ENCODE assay signal across 1 cellular context in genomic region chr2:168890006-168890782, GRCh38.
TF ChIP-seq lines count a peak whose summit lies in the region.

Gene SPC25 (minus strand): TSS chr2:168890430. CDS start chr2:168889519, 911 bp downstream.

TF ChIP-seq in HCT116, 20 proteins besides CTCF, POLR2A, EP300 and RAD21 (continued from another document):
- no peak for TF ChIP-seq REST (IDR thresholded peaks at IDR 0.05; ENCODE audit: low read depth)
- no peak for TF ChIP-seq CBX3 (IDR thresholded peaks at IDR 0.05; ENCODE audit: low read depth)
- TF ChIP-seq CEBPB (IDR thresholded peaks at IDR 0.05; ENCODE audit: low read depth): no peak
- no peak for TF ChIP-seq EZH2 (IDR thresholded peaks at IDR 0.05)
- peak; percentile 57; the same call in 1 of the 2 replicates for TF ChIP-seq EGR1 (IDR thresholded peaks at IDR 0.05; ENCODE audit: low read depth)
- no peak for TF ChIP-seq EZH2phosphoT487 (IDR thresholded peaks at IDR 0.05; ENCODE audit: borderline replicate concordance)
- peak; percentile 41; the same call in 1 of the 2 replicates for TF ChIP-seq MAX (IDR thresholded peaks at IDR 0.05)
- no peak for TF ChIP-seq ATF3 (IDR thresholded peaks at IDR 0.05)
